In genomic region chr12:51591020-51591901, GRCh38 we compare ENCODE assay signal across 8 cellular contexts. TPM values are rescaled to one million over a fixed set of nuclear protein-coding genes. Genes with fewer than 3 reads are reported as not detected.
DNase-seq lines count a peak whose midpoint lies in the region; ATAC-seq and TF ChIP-seq lines count a peak whose summit lies in the region.

SCN8A (plus strand) TSS chr12:51591233; CDS start chr12:51662818, 71,585 bp downstream.

- no peaks in the 10 kb centered on the region for H3F3A ChIP-seq in neural cell (ENCODE audit: insufficient read depth, low read length, poor library complexity, severe bottlenecking)

- peak within 1 kb of the TSS; percentile 82 for H3K4me3 ChIP-seq in HFF-Myc (replicated peaks; ENCODE audit: low read depth, low read length)
- H3K4me3 ChIP-seq in neural cell (ENCODE audit: low read length): peak within 1 kb of the TSS; percentile 92
- peak within 1 kb of the TSS; percentile 29 to 75 (median 54) for H3K4me3 ChIP-seq in transverse colon

- H3K4me1 ChIP-seq in transverse colon: peaks cover 0 to 13% (median 9%) of the 10 kb centered on the region in 4 donors

- WGBS in transverse colon (ENCODE audit: low coverage in 1 of 2), 2 donors: 2% methylated on average over 21 of the region's 90 CpGs; no CpG with 5 or more reads in 1 of the 2 donors

- TF ChIP-seq CTCF in HFF-Myc (IDR thresholded peaks at IDR 0.05; ENCODE audit: low read depth, low read length, missing control alignments): no peak
- TF ChIP-seq CTCF in neural cell (IDR thresholded peaks at IDR 0.05; ENCODE audit: poor library complexity, severe bottlenecking): no peak
- TF ChIP-seq CTCF in transverse colon (IDR thresholded peaks at IDR 0.05): no peak

- no peaks in the 10 kb centered on the region for H3K9me3 Mint-ChIP-seq in activated T-helper 17 cell treated with anti-CD3 and anti-CD28 coated beads, Interleukin-2, amount 50 U/mL, for 72 hours

- peaks cover 41% of the 10 kb centered on the region for H3K79me2 ChIP-seq in neural cell (replicated peaks; ENCODE audit: insufficient read depth, low read length)

- H2AFZ ChIP-seq in neural cell (ENCODE audit: low read depth, low read length): peak within 1 kb of the TSS; percentile 83

- H3K27me3 Mint-ChIP-seq in activated T-helper 17 cell treated with anti-CD3 and anti-CD28 coated beads, Interleukin-2, amount 50 U/mL, for 72 hours: peaks cover 55% of the 10 kb centered on the region

- in situ Hi-C loops in transverse colon (cut with MboI; ENCODE audit: low pct_ligation_motif_present in 1 of 4, low pct_unique_long_range_greater_than_20kb in 1 of 4, low sequenced_read_pairs in 3 of 4): no loop called here

- H3K36me3 ChIP-seq in neural cell (ENCODE audit: insufficient read depth, low read length) (no peaks in the 10 kb centered on the region), transverse colon (no peaks in the 10 kb centered on the region)

- no peaks in the 10 kb centered on the region for H4K20me1 ChIP-seq in neural cell (ENCODE audit: insufficient read depth)

- no peak for TF ChIP-seq POLR2A in transverse colon (IDR thresholded peaks at IDR 0.05)

- H3K27me3 ChIP-seq in neural cell (ENCODE audit: insufficient read depth, low read depth, low read length) (no peaks in the 10 kb centered on the region), transverse colon (peaks cover 62% of the 10 kb centered on the region)

- peak within 1 kb of the TSS; percentile 89 for H3K9ac ChIP-seq in neural cell (ENCODE audit: low read length)

- intact Hi-C loops in transverse colon (cut with DNase I; ENCODE audit: low total_unique reads): no loop called here

- H3K4me1 Mint-ChIP-seq in activated T-helper 17 cell treated with anti-CD3 and anti-CD28 coated beads, Interleukin-2, amount 50 U/mL, for 72 hours: peaks cover 10% of the 10 kb centered on the region

- H3K27ac Mint-ChIP-seq in activated T-helper 17 cell treated with anti-CD3 and anti-CD28 coated beads, Interleukin-2, amount 50 U/mL, for 72 hours: peak within 1 kb of the TSS; percentile 58

- peak; percentile 21 for TF ChIP-seq RAD21 in neural cell (conservative IDR thresholded peaks at IDR 0.05)

- TF ChIP-seq EP300 in neural cell (conservative IDR thresholded peaks at IDR 0.05; ENCODE audit: poor library complexity, severe bottlenecking) (peak; percentile 16), transverse colon (IDR thresholded peaks at IDR 0.05; ENCODE audit: low read depth) (no peak)

- DNase-seq in COLO668 (lab: John Stamatoyannopoulos, UW; ENCODE audit: unreplicated experiment): peak; percentile 74
- DNase-seq in HFF-Myc (ENCODE audit: extremely low read depth, low read depth): no peak
- peak; percentile 68 for DNase-seq in NCI-H748 treated with DMSO at 0.1 percent for 48 hours (lab: John Stamatoyannopoulos, UW)
- peak; percentile 52 for DNase-seq in fibroblast of peridontal ligament (ENCODE audit: extremely low read depth)
- peak; percentile 27 for DNase-seq in transverse colon
- no peak for DNase-seq in GDM1 (lab: John Stamatoyannopoulos, UW)

- H3K27ac ChIP-seq in neural cell (ENCODE audit: low read length) (peak within 1 kb of the TSS; percentile 77), transverse colon (no peak within 1 kb of the TSS)

- peak within 1 kb of the TSS; percentile 58 for H3K4me2 ChIP-seq in neural cell (ENCODE audit: low read length)

- H3K9me3 ChIP-seq in neural cell (ENCODE audit: low read length) (no peaks in the 10 kb centered on the region), transverse colon (no peaks in the 10 kb centered on the region)

- H3K4me3 Mint-ChIP-seq in activated T-helper 17 cell treated with anti-CD3 and anti-CD28 coated beads, Interleukin-2, amount 50 U/mL, for 72 hours: peak within 1 kb of the TSS; percentile 91

- H3K9me2 ChIP-seq in neural cell (ENCODE audit: insufficient read depth, low read length): no peaks in the 10 kb centered on the region

- peaks cover 4% of the 10 kb centered on the region for H3K36me3 Mint-ChIP-seq in activated T-helper 17 cell treated with anti-CD3 and anti-CD28 coated beads, Interleukin-2, amount 50 U/mL, for 72 hours (ENCODE audit: low read depth)

- peak; percentile 60 for ATAC-seq in activated T-helper 17 cell treated with anti-CD3 and anti-CD28 coated beads, Interleukin-2, amount 50 U/mL, for 72 hours (replicated peaks)

TF ChIP-seq in neural cell, 6 proteins besides CTCF, POLR2A, EP300 and RAD21:
- TF ChIP-seq EZH2 (IDR thresholded peaks at IDR 0.05; ENCODE audit: borderline replicate concordance, insufficient read depth, low read length, poor library complexity, severe bottlenecking): no peak
- TF ChIP-seq REST (IDR thresholded peaks at IDR 0.05; ENCODE audit: borderline replicate concordance): no peak
- peak; percentile 35 for TF ChIP-seq SMC3 (conservative IDR thresholded peaks at IDR 0.05; ENCODE audit: poor library complexity)
- peak; percentile 57 for TF ChIP-seq POLR2AphosphoS5 (IDR thresholded peaks at IDR 0.05)
- peak; percentile 61 for TF ChIP-seq TAF1 (IDR thresholded peaks at IDR 0.05; ENCODE audit: low read depth)
- TF ChIP-seq MXI1 (conservative IDR thresholded peaks at IDR 0.05; ENCODE audit: poor library complexity, severe bottlenecking): peak; percentile 55
TF ChIP-seq in neural cell: peak in this region for 4.

RNA-seq across cellular contexts. Expression of gene SCN8A, which starts in this region (rescaled TPM):
- total RNA-seq in activated T-helper 17 cell treated with anti-CD3 and anti-CD28 coated beads, Interleukin-2, amount 50 U/mL, for 72 hours: 1 to 10 TPM in 1 of 2 donors, under 1 TPM in 1; 0.73 to 1.2 TPM
- polyA plus RNA-seq in neural cell: 14.2 and 15.2 TPM in 2 replicates
- polyA minus RNA-seq in neural cell: 58.7 and 73.0 TPM in 2 replicates
- total RNA-seq in transverse colon: 1 to 10 TPM in 3 of 4 donors, under 1 TPM in 1; 0.37 to 6.8 (median 3.2) TPM

Comparison
In these comparisons a context has a peak if more than half of its experiments do, and no peak if none do; other contexts are left out.
1. DNase-seq: peak in COLO668 (single experiment), NCI-H748 treated with DMSO at 0.1 percent for 48 hours (single experiment), fibroblast of peridontal ligament (single experiment) and transverse colon (single experiment); none in HFF-Myc (single experiment) and GDM1 (single experiment).
2. Peak in every context shown above with its lines, with median percentiles within 50 percentile points of each other: H3K4me3 ChIP-seq.